Comparison of ENCODE assay signal across 9 cellular contexts in genomic region chr22:31637938-31638618, GRCh38. TPM values are rescaled to one million over a fixed set of nuclear protein-coding genes. Genes with fewer than 3 reads are reported as not detected.
A peak's percentile ranks its signal among the peaks of the same experiment; 100 is the strongest.
DNase-seq lines count a peak whose midpoint lies in the region; ATAC-seq and TF ChIP-seq lines count a peak whose summit lies in the region.
"Had no signal": no experiment of that assay in that cellular context is flagged by ENCODE, and none has a peak within 500 bp of the region (broad histone marks: within the 10 kb centered on the region; RNA-seq: fewer than 3 reads in every experiment).

No MANE protein-coding gene starts in this region.

- H3K36me3 Mint-ChIP-seq in WTC11 = peaks cover 16% of the 10 kb centered on the region

- H3K9me3 ChIP-seq in right atrium auricular region (no peaks in the 10 kb centered on the region), thoracic aorta (no peaks in the 10 kb centered on the region)

- peak overlapping the region in 1 of 2 donors; percentile 29 for H3K4me3 ChIP-seq in right atrium auricular region
- H3K4me3 ChIP-seq in thoracic aorta = peak overlapping the region; percentile 59

- H3K9me3 Mint-ChIP-seq in WTC11 = no peaks in the 10 kb centered on the region

- peak overlapping the region; percentile 68 to 80 for H3K27ac ChIP-seq in right atrium auricular region
- peak overlapping the region; percentile 80 to 81 for H3K27ac ChIP-seq in thoracic aorta
- H3K27ac ChIP-seq: KMS-11 had no signal

- CTCF ChIA-PET in WTC11 (lab: Charles Lee) = interaction anchor here (1.1 to 1.7 kb wide), 3 partner anchors 13 to 332 kb away, joined by 3 to 5 read pairs (median 5); no protein-coding TSS in a partner anchor

- ATAC-seq in HG02798 (IDR thresholded peaks at IDR 0.05; ENCODE audit: poor library complexity, unreplicated experiment) (peak; percentile 46), WTC11 (no peak), thoracic aorta (ENCODE audit: insufficient number of reproducible peaks, low FRiP score, low read depth) (no peak)

- peak; percentile 54 for TF ChIP-seq POLR2A in GM15510 (IDR thresholded peaks at IDR 0.05; ENCODE audit: borderline replicate concordance, extremely low read depth, insufficient read length)

- DNase-seq in WTC11 (ENCODE audit: low spot score) = no peak
- no peak for DNase-seq in right atrium auricular region (ENCODE audit: low spot score)
- DNase-seq in thoracic aorta (ENCODE audit: low spot score) = no peak
- DNase-seq in activated gamma-delta T cell (lab: John Stamatoyannopoulos, UW) = no peak
- no peak for DNase-seq in NCI-H510A (lab: John Stamatoyannopoulos, UW)
- DNase-seq in stimulated activated naive CD4-positive, alpha-beta T cell (lab: John Stamatoyannopoulos, UW) = no peak

- TF ChIP-seq CTCF in WTC11 (IDR thresholded peaks at IDR 0.05) (no peak), right atrium auricular region (IDR thresholded peaks at IDR 0.05) (no peak), thoracic aorta (IDR thresholded peaks at IDR 0.05) (no peak)

- H3K4me1 Mint-ChIP-seq in WTC11 = peaks cover 5% of the 10 kb centered on the region

- H3K36me3 ChIP-seq in right atrium auricular region (no peaks in the 10 kb centered on the region), thoracic aorta (no peaks in the 10 kb centered on the region)

- POLR2A ChIA-PET in WTC11 (lab: Charles Lee) = no interaction called here

- peak overlapping the region; percentile 32; the same call in 1 of the 2 replicates for H3K27ac Mint-ChIP-seq in WTC11

- no peaks in the 10 kb centered on the region for H3K27me3 ChIP-seq in right atrium auricular region
- no peaks in the 10 kb centered on the region for H3K27me3 ChIP-seq in thoracic aorta (replicated peaks; ENCODE audit: insufficient read depth)

- H3K27me3 Mint-ChIP-seq in WTC11 (ENCODE audit: low read depth) = no peaks in the 10 kb centered on the region

- no peak overlapping the region for H3K4me3 Mint-ChIP-seq in WTC11

- peaks cover 0 to 22% of the 10 kb centered on the region in 2 donors for H3K4me1 ChIP-seq in right atrium auricular region
- peaks cover 8 to 23% of the 10 kb centered on the region in 2 donors for H3K4me1 ChIP-seq in thoracic aorta (ENCODE audit: control insufficient read depth in 1 of 2, low read depth in 2 of 2)

TF ChIP-seq in WTC11, 78 proteins besides CTCF, POLR2A, EP300 and RAD21:
- no peak for TF ChIP-seq ATF1 (CRISPR knock-in tag; IDR thresholded peaks at IDR 0.05)
- TF ChIP-seq TEAD1 (CRISPR knock-in tag; IDR thresholded peaks at IDR 0.05) = no peak
- no peak for TF ChIP-seq SOX15 (CRISPR knock-in tag; IDR thresholded peaks at IDR 0.05)

RNA-seq across cellular contexts. Expression of gene PISD, which starts 23.9 kb away (rescaled TPM):
- total RNA-seq in WTC11 (2021) = 49.4 to 55.7 TPM (median 50.3 TPM) in 3 replicates
- total RNA-seq in right atrium auricular region = 10 to 100 TPM; 14.8 to 27.3 TPM
- 10 to 100 TPM; 41.4 to 54.9 TPM for total RNA-seq in thoracic aorta
